8 cellular contexts compared by ENCODE assay signal in genomic region chr12:48197549-48197966, GRCh38. TPM values are rescaled to one million over a fixed set of nuclear protein-coding genes. Genes with fewer than 3 reads are reported as not detected.
A peak's percentile ranks its signal among the peaks of the same experiment; 100 is the strongest.
DNase-seq lines count a peak whose midpoint lies in the region; ATAC-seq lines count a peak whose summit lies in the region.

No MANE protein-coding gene starts in this region.

- no peaks in the 10 kb centered on the region for H3K36me3 ChIP-seq in HUES48 (ENCODE audit: control insufficient read depth, insufficient read depth, low read length)
- H3K36me3 ChIP-seq in naive thymus-derived CD4-positive, alpha-beta T cell (ENCODE audit: control insufficient read depth in 2 of 3, insufficient read depth in 3 of 3, low read length in 3 of 3) = peaks cover 0 to 7% (median 0%) of the 10 kb centered on the region in 3 experiments

- peaks cover 0 to 20% (median 15%) of the 10 kb centered on the region in 11 donors for H3K9me3 Mint-ChIP-seq in naive thymus-derived CD4-positive, alpha-beta T cell

- intact Hi-C loops in naive thymus-derived CD4-positive, alpha-beta T cell (cut with micrococcal nuclease) = loop anchor here (1.0 to 5.0 kb wide), 5 partner anchors 8 to 760 kb away; partner anchors contain the start of genes ARF3 (in 1 of the 2), SENP1 (in 1 of the 2) and TMEM106C (in 1 of the 2)

- peak overlapping the region; percentile 99 for H3K27ac Mint-ChIP-seq in T-helper 17 cell
- peak overlapping the region; percentile 94 to 99 (median 96) for H3K27ac Mint-ChIP-seq in naive thymus-derived CD4-positive, alpha-beta T cell

- peak overlapping the region; percentile 74 for H3K4me3 ChIP-seq in HUES48 (ENCODE audit: low read depth, low read length)
- peak overlapping the region; percentile 89 for H3K4me3 ChIP-seq in naive thymus-derived CD4-positive, alpha-beta T cell (ENCODE audit: low read length)

- peak overlapping the region; percentile 6 for H3K27ac ChIP-seq in HUES48 (ENCODE audit: low read depth, low read length)
- peak overlapping the region; percentile 98 for H3K27ac ChIP-seq in naive thymus-derived CD4-positive, alpha-beta T cell (ENCODE audit: low read depth, low read length)

- peaks cover 57% of the 10 kb centered on the region for H3K27me3 ChIP-seq in HUES48 (ENCODE audit: control insufficient read depth, insufficient read depth, low read length)
- H3K27me3 ChIP-seq in naive thymus-derived CD4-positive, alpha-beta T cell (ENCODE audit: control insufficient read depth in 2 of 2, insufficient read depth in 2 of 2, low read length in 2 of 2) = no peaks in the 10 kb centered on the region

- CTCF ChIA-PET in naive thymus-derived CD4-positive, alpha-beta T cell (lab: Charles Lee) = interaction anchor here (0.6 to 4.7 kb wide), 10 partner anchors 9 to 1038 kb away, joined by 3 to 33 read pairs (median 4); partner anchors contain the start of genes CCDC184 and TMEM106C

- ATAC-seq in GM19324 (IDR thresholded peaks at IDR 0.05; ENCODE audit: low FRiP score, unreplicated experiment) (peak; percentile 16), T-helper 17 cell (peak; percentile 63), esophagus mucosa (peak; percentile 39)
- ATAC-seq in naive thymus-derived CD4-positive, alpha-beta T cell = peak; percentile 69

- peak overlapping the region; percentile 99 for H3K4me3 Mint-ChIP-seq in T-helper 17 cell
- peak overlapping the region; percentile 83 to 96 (median 92) for H3K4me3 Mint-ChIP-seq in naive thymus-derived CD4-positive, alpha-beta T cell

- H3K36me3 Mint-ChIP-seq in T-helper 17 cell (ENCODE audit: low read depth) = peaks cover 10% of the 10 kb centered on the region
- H3K36me3 Mint-ChIP-seq in naive thymus-derived CD4-positive, alpha-beta T cell = peaks cover 5 to 25% (median 19%) of the 10 kb centered on the region in 5 donors

- no peaks in the 10 kb centered on the region for H3K9me3 ChIP-seq in HUES48 (ENCODE audit: control insufficient read depth, insufficient read depth, low read length)
- peaks cover 4% of the 10 kb centered on the region for H3K9me3 ChIP-seq in T-helper 17 cell (ENCODE audit: control insufficient read depth, low read length, poor library complexity, severe bottlenecking)
- peaks cover 0 to 6% (median 0%) of the 10 kb centered on the region in 3 experiments for H3K9me3 ChIP-seq in naive thymus-derived CD4-positive, alpha-beta T cell (ENCODE audit: control insufficient read depth in 2 of 3, low read length in 3 of 3)

- peak overlapping the region; percentile 25; the same call in 1 of the 2 replicates for H3K9ac ChIP-seq in HUES48 (ENCODE audit: low read depth, low read length)

- POLR2A ChIA-PET in naive thymus-derived CD4-positive, alpha-beta T cell (lab: Charles Lee) = interaction anchor here (0.6 to 4.6 kb wide), 16 partner anchors 9 to 484 kb away, joined by 3 to 56 read pairs (median 6); partner anchors contain the start of genes ASB8, CCDC184, KANSL2 and SENP1

- peaks cover 36% of the 10 kb centered on the region for H3K4me1 Mint-ChIP-seq in T-helper 17 cell
- H3K4me1 Mint-ChIP-seq in naive thymus-derived CD4-positive, alpha-beta T cell = peaks cover 31 to 47% (median 43%) of the 10 kb centered on the region in 7 donors

- peaks cover 8% of the 10 kb centered on the region; the same call in 1 of the 2 replicates for H3K4me1 ChIP-seq in HUES48 (ENCODE audit: control insufficient read depth, insufficient read depth, low read length)
- peaks cover 25 to 28% of the 10 kb centered on the region in 2 donors for H3K4me1 ChIP-seq in naive thymus-derived CD4-positive, alpha-beta T cell (ENCODE audit: control insufficient read depth in 2 of 2, insufficient read depth in 2 of 2, low read length in 2 of 2)

- peaks cover 13% of the 10 kb centered on the region for H3K27me3 Mint-ChIP-seq in T-helper 17 cell
- peaks cover 0 to 30% (median 0%) of the 10 kb centered on the region in 5 donors for H3K27me3 Mint-ChIP-seq in naive thymus-derived CD4-positive, alpha-beta T cell

- DNase-seq in CD1c-positive myeloid dendritic cell (ENCODE audit: extremely low spot score) = peak; percentile 53
- no peak for DNase-seq in T-helper 17 cell
- DNase-seq in naive thymus-derived CD4-positive, alpha-beta T cell = peak in 8 of 9 donors; percentile 19 to 70 (median 61)
- no peak for DNase-seq in OCI-M2 (lab: John Stamatoyannopoulos, UW; ENCODE audit: unreplicated experiment)
- no peak for DNase-seq in 8988T

RNA-seq across cellular contexts. Expression of gene OR10AD1, which starts 5.5 kb away (rescaled TPM):
- total RNA-seq in T-helper 17 cell (not detected), esophagus mucosa (not detected)
- not detected for total RNA-seq in naive thymus-derived CD4-positive, alpha-beta T cell
- polyA plus RNA-seq in naive thymus-derived CD4-positive, alpha-beta T cell = not detected

RNA-seq across cellular contexts. Expression of gene CCDC184, which starts 14.1 kb away (rescaled TPM):
- 1 to 10 TPM; 7.5 to 8.6 TPM for total RNA-seq in T-helper 17 cell
- 0.20 TPM for total RNA-seq in esophagus mucosa
- total RNA-seq in naive thymus-derived CD4-positive, alpha-beta T cell = 1 to 10 TPM in 2 of 5 experiments, under 1 TPM in 2, not detected in 1; 0.22 to 3.8 (median 1.8) TPM
- under 1 TPM in 1 of 2 donors, not detected in 1; 0.21 TPM for polyA plus RNA-seq in naive thymus-derived CD4-positive, alpha-beta T cell

RNA-seq across cellular contexts. Expression of gene ASB8, which starts 40.2 kb away (rescaled TPM):
- total RNA-seq in T-helper 17 cell (10 to 100 TPM; 39.0 to 59.6 TPM), esophagus mucosa (24.7 TPM)
- 10 to 100 TPM; 42.9 to 75.9 (median 54.9) TPM for total RNA-seq in naive thymus-derived CD4-positive, alpha-beta T cell
- polyA plus RNA-seq in naive thymus-derived CD4-positive, alpha-beta T cell = 10 to 100 TPM; 71.5 to 93.5 TPM

Comparison
In these comparisons a context has a peak if more than half of its experiments do, and no peak if none do; other contexts are left out.
1. DNase-seq: peak in CD1c-positive myeloid dendritic cell (single experiment) and naive thymus-derived CD4-positive, alpha-beta T cell (8 of 9); none in T-helper 17 cell (0 of 3), OCI-M2 (single experiment) and 8988T (single experiment).
2. ATAC-seq: peak in every context shown above with its lines; median percentile 69 in naive thymus-derived CD4-positive, alpha-beta T cell; 63 in T-helper 17 cell; 39 in esophagus mucosa; 16 in GM19324.